Comparison of ENCODE assay signal across 34 cellular contexts in genomic region chr3:55269096-55269495, GRCh38.
"Had no signal": no experiment of that assay in that cellular context is flagged by ENCODE, and none has a peak within 500 bp of the region (broad histone marks: within the 10 kb centered on the region; RNA-seq: fewer than 3 reads in every experiment).

No MANE protein-coding gene starts in this region.

- H3K36me3 Mint-ChIP-seq: activated naive CD4-positive, alpha-beta T cell treated with anti-CD3 and anti-CD28 coated beads, Interleukin-2, amount 10 ng/mL, durations not matched to agents 7 days and 5 days; activated naive CD4-positive, alpha-beta T cell treated with anti-CD3 and anti-CD28 coated beads, Interleukin-2, amount 50 U/mL, for 72 hours; activated naive CD8-positive, alpha-beta T cell treated with anti-CD3 and anti-CD28 coated beads, Interleukin-2, amount 10 ng/mL, durations not matched to agents 7 days and 5 days had no signal

- ATAC-seq: activated CD4-positive, CD25-positive, alpha-beta regulatory T cell treated with anti-CD3 and anti-CD28 coated beads, Interleukin-2, amount 50 U/mL, for 24 hours; activated CD8-positive, alpha-beta T cell treated with anti-CD3 and anti-CD28 coated beads for 36 hours; activated naive CD4-positive, alpha-beta T cell treated with anti-CD3 and anti-CD28 coated beads, Interleukin-2, amount 50 U/mL, for 72 hours; body of pancreas; esophagus mucosa; foreskin keratinocyte; gastrocnemius medialis; heart left ventricle; T-helper 17 cell had no signal

- H3K27ac ChIP-seq: body of pancreas, foreskin keratinocyte, gastrocnemius medialis, heart left ventricle, hepatocyte, WERI-Rb-1 had no signal

- H3K27me3 Mint-ChIP-seq: activated B cell treated with CpG ODN at 0.5 μM for 24 hours; activated naive CD4-positive, alpha-beta T cell treated with anti-CD3 and anti-CD28 coated beads, Interleukin-2, amount 10 ng/mL, durations not matched to agents 7 days and 5 days; activated naive CD8-positive, alpha-beta T cell treated with anti-CD3 and anti-CD28 coated beads, Interleukin-2, amount 10 ng/mL, durations not matched to agents 7 days and 5 days; T-helper 17 cell had no signal

- H3K4me3 ChIP-seq: body of pancreas, gastrocnemius medialis, heart left ventricle, hepatocyte had no signal

- H3K4me2 ChIP-seq: hepatocyte had no signal

- FAIRE-seq: colon had no signal

- DNase-seq: activated B cell treated with CpG ODN at 0.5 μM for 24 hours; activated CD4-positive, alpha-beta T cell treated with anti-CD3 and anti-CD28 coated beads for 48 hours; activated CD4-positive, alpha-beta T cell treated with anti-CD3 and anti-CD28 coated beads, Interleukin-2, amount 50 U/mL, for 1 hour; activated CD4-positive, alpha-beta T cell treated with anti-CD3 and anti-CD28 coated beads, Interleukin-2, amount 50 U/mL, for 48 hours; activated CD8-positive, alpha-beta memory T cell treated with anti-CD3 and anti-CD28 coated beads for 24 hours; activated CD8-positive, alpha-beta T cell treated with anti-CD3 and anti-CD28 coated beads for 36 hours; activated effector memory CD4-positive, alpha-beta T cell treated with anti-CD3 and anti-CD28 coated beads, Interleukin-2, amount 50 U/mL, for 16 hours; activated naive CD4-positive, alpha-beta T cell; activated naive CD4-positive, alpha-beta T cell treated with anti-CD3 and anti-CD28 coated beads, Interleukin-2, amount 10 ng/mL, durations not matched to agents 7 days and 5 days; activated naive CD8-positive, alpha-beta T cell treated with anti-CD3 and anti-CD28 coated beads, Interleukin-2, amount 10 ng/mL, durations not matched to agents 7 days and 5 days; activated T-cell treated with anti-CD3 and anti-CD28 coated beads, Interleukin-2, amount 50 U/mL, for 48 hours; amniotic stem cell; anterior cingulate cortex; body of pancreas; caudate nucleus; cortex of kidney; dermis blood vessel endothelial cell; effector CD4-positive, alpha-beta T cell; foreskin keratinocyte; gastrocnemius medialis; glutamatergic neuron; heart left ventricle; T-helper 1 cell; T-helper 17 cell; T1000; WERI-Rb-1 had no signal

- H3K9me3 Mint-ChIP-seq: activated naive CD4-positive, alpha-beta T cell treated with anti-CD3 and anti-CD28 coated beads, Interleukin-2, amount 10 ng/mL, durations not matched to agents 7 days and 5 days; activated naive CD8-positive, alpha-beta T cell treated with anti-CD3 and anti-CD28 coated beads, Interleukin-2, amount 10 ng/mL, durations not matched to agents 7 days and 5 days; activated T-helper 1 cell treated with anti-CD3 and anti-CD28 coated beads, Interleukin-12 subunit alpha, Interleukin-12 subunit beta, Interleukin-2, Interleukin-4 antibody, amounts not matched to agents 30 ng/mL and 10 ng/mL and 1 ng/mL, durations not matched to agents 14 hours and 24 hours and 36 hours; activated T-helper 2 cell treated with anti-CD3 and anti-CD28 coated beads, Interferon-gamma antibody, Interleukin-2, Interleukin-4, amounts not matched to agents 10 μg/mL and 5 μg/mL and 100 μg/mL, durations not matched to agents 14 hours and 24 hours and 36 hours; T-helper 2 cell treated with Interferon-gamma antibody and Interleukin-4, amounts not matched to agents 5 μg/mL and 100 μg/mL, for 36 hours had no signal

- H2AFZ ChIP-seq: hepatocyte had no signal

- H3K4me1 ChIP-seq: body of pancreas, foreskin keratinocyte, gastrocnemius medialis had no signal

- H3K79me2 ChIP-seq: hepatocyte had no signal

- H3K27ac Mint-ChIP-seq: activated B cell treated with CpG ODN at 0.5 μM for 24 hours; activated CD8-positive, alpha-beta T cell treated with anti-CD3 and anti-CD28 coated beads for 36 hours; activated naive CD4-positive, alpha-beta T cell treated with anti-CD3 and anti-CD28 coated beads, Interleukin-2, amount 10 ng/mL, durations not matched to agents 7 days and 5 days; activated naive CD4-positive, alpha-beta T cell treated with anti-CD3 and anti-CD28 coated beads, Interleukin-2, amount 50 U/mL, for 72 hours; activated naive CD8-positive, alpha-beta T cell treated with anti-CD3 and anti-CD28 coated beads, Interleukin-2, amount 10 ng/mL, durations not matched to agents 7 days and 5 days; activated T-helper 1 cell treated with anti-CD3 and anti-CD28 coated beads, Interleukin-12 subunit alpha, Interleukin-12 subunit beta, Interleukin-2, Interleukin-4 antibody, amounts not matched to agents 30 ng/mL and 10 ng/mL and 1 ng/mL, durations not matched to agents 14 hours and 24 hours and 36 hours; activated T-helper 2 cell treated with anti-CD3 and anti-CD28 coated beads, Interferon-gamma antibody, Interleukin-2, Interleukin-4, amounts not matched to agents 10 μg/mL and 5 μg/mL and 100 μg/mL, durations not matched to agents 14 hours and 24 hours and 36 hours; T-helper 17 cell; T-helper 2 cell treated with Interferon-gamma antibody and Interleukin-4, amounts not matched to agents 5 μg/mL and 100 μg/mL, for 36 hours had no signal

- H3K4me1 Mint-ChIP-seq: activated B cell treated with CpG ODN at 0.5 μM for 24 hours; activated naive CD4-positive, alpha-beta T cell treated with anti-CD3 and anti-CD28 coated beads, Interleukin-2, amount 10 ng/mL, durations not matched to agents 7 days and 5 days; activated naive CD8-positive, alpha-beta T cell treated with anti-CD3 and anti-CD28 coated beads, Interleukin-2, amount 10 ng/mL, durations not matched to agents 7 days and 5 days; T-helper 17 cell had no signal

- H3K9me3 ChIP-seq: body of pancreas, gastrocnemius medialis, heart left ventricle had no signal

- H3K27me3 ChIP-seq: body of pancreas, foreskin keratinocyte, gastrocnemius medialis, hepatocyte had no signal

- H3K36me3 ChIP-seq: gastrocnemius medialis, heart left ventricle, WERI-Rb-1 had no signal

- H3K4me3 Mint-ChIP-seq: activated B cell treated with CpG ODN at 0.5 μM for 24 hours; activated CD8-positive, alpha-beta T cell treated with anti-CD3 and anti-CD28 coated beads for 36 hours; activated naive CD4-positive, alpha-beta T cell treated with anti-CD3 and anti-CD28 coated beads, Interleukin-2, amount 10 ng/mL, durations not matched to agents 7 days and 5 days; activated naive CD8-positive, alpha-beta T cell treated with anti-CD3 and anti-CD28 coated beads, Interleukin-2, amount 10 ng/mL, durations not matched to agents 7 days and 5 days; activated T-helper 1 cell treated with anti-CD3 and anti-CD28 coated beads, Interleukin-12 subunit alpha, Interleukin-12 subunit beta, Interleukin-2, Interleukin-4 antibody, amounts not matched to agents 30 ng/mL and 10 ng/mL and 1 ng/mL, durations not matched to agents 14 hours and 24 hours and 36 hours; T-helper 17 cell; T-helper 2 cell treated with Interferon-gamma antibody and Interleukin-4, amounts not matched to agents 5 μg/mL and 100 μg/mL, for 36 hours had no signal
